Comparison of ENCODE assay signal across 28 cellular contexts in the genomic region with DNA sequence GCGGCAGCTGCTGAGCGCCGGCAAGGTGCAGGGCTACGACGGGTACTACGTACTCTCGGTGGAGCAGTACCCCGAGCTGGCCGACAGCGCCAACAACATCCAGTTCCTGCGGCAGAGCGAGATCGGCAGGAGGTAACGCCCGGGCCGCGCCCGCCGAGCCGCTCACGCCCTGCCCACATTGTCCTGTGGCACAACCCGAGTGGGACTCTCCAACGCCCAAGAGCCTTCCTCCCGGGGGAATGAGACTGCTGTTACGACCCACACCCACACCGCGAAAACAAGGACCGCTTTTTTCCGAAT.
DNase-seq lines count a peak whose midpoint lies in the region; ATAC-seq, FAIRE-seq and TF ChIP-seq lines count a peak whose summit lies in the region.
"Had no signal": no experiment of that assay in that cellular context is flagged by ENCODE, and none has a peak within 500 bp of the region (broad histone marks: within the 10 kb centered on the region; RNA-seq: fewer than 3 reads in every experiment).

No MANE protein-coding gene starts in this region.

- no peak overlapping the region for H3K4me2 ChIP-seq in osteoblast (ENCODE audit: insufficient read depth, low read length)
- H3K4me2 ChIP-seq: A549 had no signal

- H3K27ac ChIP-seq in osteoblast (ENCODE audit: low read depth, low read length) (no peak overlapping the region), testis (no peak overlapping the region)
- H3K27ac ChIP-seq: 22Rv1, A549 had no signal

- intact Hi-C loops in testis (cut with DNase I; ENCODE audit: low total_unique reads): loop anchor here (10.0 kb wide), 1 partner anchor 315 kb away; no protein-coding TSS in a partner anchor

- DNase-seq in activated naive CD8-positive, alpha-beta T cell treated with anti-CD3 and anti-CD28 coated beads, Interleukin-2, amount 50 U/mL, for 24 hours: no peak
- no peak for DNase-seq in activated naive CD8-positive, alpha-beta T cell treated with anti-CD3 and anti-CD28 coated beads for 36 hours
- DNase-seq in HTR-8/SVneo (ENCODE audit: insufficient read length, low spot score) (no peak), osteoblast (ENCODE audit: insufficient read length, low spot score, missing footprints) (peak; percentile 73), testis (no peak), midbrain (lab: John Stamatoyannopoulos, UW) (no peak), OCI-M1 (lab: John Stamatoyannopoulos, UW) (no peak)
- DNase-seq: AML-193; C1 segment of cervical spinal cord; CD4-positive, alpha-beta memory T cell; CD4-positive, CD25-positive, alpha-beta regulatory T cell; CD8-positive, alpha-beta memory T cell; COR-L47; DMS 273 treated with DMSO at 0.1 percent for 48 hours; DMS153; DMS53; DMS79; DND-41; EL; GF-D8 had no signal

- H3K27ac Mint-ChIP-seq in activated naive CD8-positive, alpha-beta T cell treated with anti-CD3 and anti-CD28 coated beads, Interleukin-2, amount 50 U/mL, for 24 hours: no peak overlapping the region
- H3K27ac Mint-ChIP-seq in activated naive CD8-positive, alpha-beta T cell treated with anti-CD3 and anti-CD28 coated beads for 36 hours: no peak overlapping the region
- H3K27ac Mint-ChIP-seq: B cell; CD14-positive monocyte; CD4-positive, alpha-beta memory T cell; CD4-positive, CD25-positive, alpha-beta regulatory T cell; CD8-positive, alpha-beta memory T cell had no signal

- no peak for TF ChIP-seq POLR2A in testis (IDR thresholded peaks at IDR 0.05)

- no peak overlapping the region for H3K4me3 Mint-ChIP-seq in activated naive CD8-positive, alpha-beta T cell treated with anti-CD3 and anti-CD28 coated beads, Interleukin-2, amount 50 U/mL, for 24 hours
- no peak overlapping the region for H3K4me3 Mint-ChIP-seq in activated naive CD8-positive, alpha-beta T cell treated with anti-CD3 and anti-CD28 coated beads for 36 hours
- H3K4me3 Mint-ChIP-seq: B cell; CD14-positive monocyte; CD4-positive, alpha-beta memory T cell; CD4-positive, CD25-positive, alpha-beta regulatory T cell; CD8-positive, alpha-beta memory T cell had no signal

- H3K27me3 Mint-ChIP-seq in activated naive CD8-positive, alpha-beta T cell treated with anti-CD3 and anti-CD28 coated beads, Interleukin-2, amount 50 U/mL, for 24 hours: peaks cover 5% of the 10 kb centered on the region
- H3K27me3 Mint-ChIP-seq in activated naive CD8-positive, alpha-beta T cell treated with anti-CD3 and anti-CD28 coated beads for 36 hours: peaks cover 10% of the 10 kb centered on the region

- 65 to 75% methylated on average over 21 to 29 of the region's 29 CpGs for WGBS in testis, 2 donors

- no peaks in the 10 kb centered on the region for H3K36me3 Mint-ChIP-seq in activated naive CD8-positive, alpha-beta T cell treated with anti-CD3 and anti-CD28 coated beads, Interleukin-2, amount 50 U/mL, for 24 hours (ENCODE audit: low read depth)
- H3K36me3 Mint-ChIP-seq in activated naive CD8-positive, alpha-beta T cell treated with anti-CD3 and anti-CD28 coated beads for 36 hours: no peaks in the 10 kb centered on the region
- H3K36me3 Mint-ChIP-seq: CD14-positive monocyte; CD4-positive, alpha-beta memory T cell; CD4-positive, CD25-positive, alpha-beta regulatory T cell; CD8-positive, alpha-beta memory T cell had no signal

- H3K4me3 ChIP-seq in osteoblast (ENCODE audit: insufficient read depth, low read length) (no peak overlapping the region), testis (peak overlapping the region; percentile 40 to 45)
- H3K4me3 ChIP-seq: A549 had no signal

- H4K20me1 ChIP-seq in osteoblast (ENCODE audit: insufficient read depth, low read length): no peaks in the 10 kb centered on the region

- H3K9me3 Mint-ChIP-seq in activated naive CD8-positive, alpha-beta T cell treated with anti-CD3 and anti-CD28 coated beads, Interleukin-2, amount 50 U/mL, for 24 hours: no peaks in the 10 kb centered on the region
- no peaks in the 10 kb centered on the region for H3K9me3 Mint-ChIP-seq in activated naive CD8-positive, alpha-beta T cell treated with anti-CD3 and anti-CD28 coated beads for 36 hours
- H3K9me3 Mint-ChIP-seq: CD4-positive, alpha-beta memory T cell had no signal

- H3K4me1 Mint-ChIP-seq in activated naive CD8-positive, alpha-beta T cell treated with anti-CD3 and anti-CD28 coated beads, Interleukin-2, amount 50 U/mL, for 24 hours: no peaks in the 10 kb centered on the region
- no peaks in the 10 kb centered on the region for H3K4me1 Mint-ChIP-seq in activated naive CD8-positive, alpha-beta T cell treated with anti-CD3 and anti-CD28 coated beads for 36 hours
- H3K4me1 Mint-ChIP-seq: B cell; CD14-positive monocyte; CD4-positive, alpha-beta memory T cell; CD4-positive, CD25-positive, alpha-beta regulatory T cell; CD8-positive, alpha-beta memory T cell had no signal

- TF ChIP-seq CTCF in osteoblast (IDR thresholded peaks at IDR 0.05; ENCODE audit: extremely low read depth, low read depth, low read length) (no peak), testis (IDR thresholded peaks at IDR 0.05) (no peak)

- H3K79me2 ChIP-seq in osteoblast (ENCODE audit: insufficient read depth, low read length): no peaks in the 10 kb centered on the region

- peak; percentile 23 for FAIRE-seq in HTR-8/SVneo (lab: Jason Lieb, UNC)
- FAIRE-seq: A549, G401.6, GM12891, GM19239 had no signal

- H2AFZ ChIP-seq in osteoblast (ENCODE audit: low read length): no peak overlapping the region

- H3K36me3 ChIP-seq in osteoblast (ENCODE audit: insufficient read depth, low read length): no peaks in the 10 kb centered on the region
- H3K36me3 ChIP-seq in testis (ENCODE audit: low read depth, missing control alignments): no peaks in the 10 kb centered on the region

- peak; percentile 24 for ATAC-seq in activated naive CD8-positive, alpha-beta T cell treated with anti-CD3 and anti-CD28 coated beads, Interleukin-2, amount 50 U/mL, for 24 hours
- no peak for ATAC-seq in GM21786 (IDR thresholded peaks at IDR 0.05; ENCODE audit: unreplicated experiment)
- ATAC-seq: A549 had no signal

- H3K9me3 ChIP-seq in osteoblast (ENCODE audit: low read depth, low read length) (no peaks in the 10 kb centered on the region), testis (no peaks in the 10 kb centered on the region)
- H3K9me3 ChIP-seq: A549 had no signal

- H3K4me1 ChIP-seq in osteoblast (ENCODE audit: insufficient read depth, low read length) (no peaks in the 10 kb centered on the region), testis (no peaks in the 10 kb centered on the region)
- H3K4me1 ChIP-seq: A549 had no signal

- no peaks in the 10 kb centered on the region for H3K27me3 ChIP-seq in osteoblast (ENCODE audit: insufficient read depth, low read length)
- no peaks in the 10 kb centered on the region for H3K27me3 ChIP-seq in testis
